20 cellular contexts compared by ENCODE assay signal in the genomic region with DNA sequence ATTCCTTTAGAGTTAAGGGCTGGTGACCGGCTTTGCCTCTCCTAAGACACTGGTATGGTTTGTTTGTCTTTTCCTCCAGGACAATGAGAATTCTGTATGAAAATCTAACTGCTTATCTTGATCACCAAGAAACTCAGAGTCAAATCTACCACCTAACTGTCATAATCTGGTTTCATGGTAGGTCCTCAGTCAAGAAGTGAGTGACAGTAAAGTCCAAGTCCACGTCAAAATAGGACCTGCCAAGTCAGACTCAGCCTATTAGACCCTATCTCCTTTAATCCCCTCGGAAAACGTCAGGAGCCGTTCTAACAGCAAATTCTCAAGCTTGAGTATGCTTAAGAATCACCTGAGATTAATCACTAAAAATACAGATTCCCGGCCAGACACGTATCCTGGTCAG. TPM values are rescaled to one million over a fixed set of nuclear protein-coding genes. Genes with fewer than 3 reads are reported as not detected.
A peak's percentile ranks its signal among the peaks of the same experiment; 100 is the strongest.
DNase-seq lines count a peak whose midpoint lies in the region; ATAC-seq and TF ChIP-seq lines count a peak whose summit lies in the region.
"Had no signal": no experiment of that assay in that cellular context is flagged by ENCODE, and none has a peak within 500 bp of the region (broad histone marks: within the 10 kb centered on the region; RNA-seq: fewer than 3 reads in every experiment).

No MANE protein-coding gene starts in this region.

- peaks cover 8% of the 10 kb centered on the region for H3K36me3 Mint-ChIP-seq in activated naive CD8-positive, alpha-beta T cell treated with anti-CD3 and anti-CD28 coated beads, Interleukin-2, amount 10 ng/mL, durations not matched to agents 7 days and 5 days
- no peaks in the 10 kb centered on the region for H3K36me3 Mint-ChIP-seq in activated naive CD8-positive, alpha-beta T cell treated with anti-CD3 and anti-CD28 coated beads for 36 hours
- H3K36me3 Mint-ChIP-seq in CD8-positive, alpha-beta T cell, result no peaks in the 10 kb centered on the region
- H3K36me3 Mint-ChIP-seq in T-helper 17 cell (ENCODE audit: low read depth), result peaks cover 2% of the 10 kb centered on the region
- H3K36me3 Mint-ChIP-seq in naive thymus-derived CD8-positive, alpha-beta T cell, result no peaks in the 10 kb centered on the region
- H3K36me3 Mint-ChIP-seq in activated T-cell treated with anti-CD3 and anti-CD28 coated beads, Interleukin-2, amount 50 U/mL, for 4 hours (ENCODE audit: insufficient read depth), result peaks cover 1% of the 10 kb centered on the region

- H3K36me3 ChIP-seq in CD8-positive, alpha-beta T cell (ENCODE audit: insufficient read depth, low read length), result no peaks in the 10 kb centered on the region
- H3K36me3 ChIP-seq: HAP-1, Peyer's patch had no signal

- peaks cover 3% of the 10 kb centered on the region for H3K9me3 Mint-ChIP-seq in activated naive CD8-positive, alpha-beta T cell treated with anti-CD3 and anti-CD28 coated beads, Interleukin-2, amount 10 ng/mL, durations not matched to agents 7 days and 5 days
- H3K9me3 Mint-ChIP-seq in activated naive CD8-positive, alpha-beta T cell treated with anti-CD3 and anti-CD28 coated beads for 36 hours, result no peaks in the 10 kb centered on the region
- no peaks in the 10 kb centered on the region for H3K9me3 Mint-ChIP-seq in CD8-positive, alpha-beta T cell
- H3K9me3 Mint-ChIP-seq in naive thymus-derived CD8-positive, alpha-beta T cell, result peaks cover 0 to 1% (median 0%) of the 10 kb centered on the region in 9 donors
- no peaks in the 10 kb centered on the region for H3K9me3 Mint-ChIP-seq in activated T-cell treated with anti-CD3 and anti-CD28 coated beads, Interleukin-2, amount 50 U/mL, for 4 hours
- H3K9me3 Mint-ChIP-seq: GM23338 had no signal

- peaks cover 34% of the 10 kb centered on the region for H3K4me1 ChIP-seq in CD8-positive, alpha-beta T cell (ENCODE audit: insufficient read depth, low read length)
- H3K4me1 ChIP-seq: HAP-1, Peyer's patch had no signal

- no peak for DNase-seq in activated naive CD8-positive, alpha-beta T cell treated with anti-CD3 and anti-CD28 coated beads, Interleukin-2, amount 10 ng/mL, durations not matched to agents 7 days and 5 days
- DNase-seq in activated naive CD8-positive, alpha-beta T cell treated with anti-CD3 and anti-CD28 coated beads for 36 hours, result no peak
- no peak for DNase-seq in CD8-positive, alpha-beta T cell
- no peak for DNase-seq in T-helper 17 cell
- no peak for DNase-seq in naive thymus-derived CD8-positive, alpha-beta T cell
- DNase-seq in activated T-cell treated with anti-CD3 and anti-CD28 coated beads, Interleukin-2, amount 50 U/mL, for 4 hours, result no peak
- DNase-seq: EL, KG1, NCI-H1105 treated with DMSO at 0.1 percent for 48 hours, NCI-H2029 treated with DMSO at 0.1 percent for 48 hours, NCI-H345, NCI-H524, NCI-H774, Peyer's patch had no signal

- CTCF ChIA-PET in CD8-positive, alpha-beta T cell (lab: Charles Lee), result interaction anchor here (0.7 kb wide), 1 partner anchor 141 kb away, joined by 3 read pairs; no protein-coding TSS in a partner anchor

- no peak for ATAC-seq in activated naive CD8-positive, alpha-beta T cell treated with anti-CD3 and anti-CD28 coated beads, Interleukin-2, amount 10 ng/mL, durations not matched to agents 7 days and 5 days (ENCODE audit: low read depth)
- ATAC-seq in CD8-positive, alpha-beta T cell, result no peak
- ATAC-seq in T-helper 17 cell (no peak), HG03457 (IDR thresholded peaks at IDR 0.05; ENCODE audit: unreplicated experiment) (no peak), HG03442 (IDR thresholded peaks at IDR 0.05; ENCODE audit: unreplicated experiment) (no peak)
- ATAC-seq in naive thymus-derived CD8-positive, alpha-beta T cell, result no peak
- no peak for ATAC-seq in activated T-cell treated with anti-CD3 and anti-CD28 coated beads, Interleukin-2, amount 50 U/mL, for 4 hours
- ATAC-seq: GM23338 had no signal

- intact Hi-C loops in CD8-positive, alpha-beta T cell (cut with DNase I, micrococcal nuclease), result loop anchor here (2.0 kb wide), 1 partner anchor 71 kb away; the partner anchor contains the start of gene CUL1 (in 2 of the 2)

- peaks cover 39% of the 10 kb centered on the region for H3K4me1 Mint-ChIP-seq in activated naive CD8-positive, alpha-beta T cell treated with anti-CD3 and anti-CD28 coated beads, Interleukin-2, amount 10 ng/mL, durations not matched to agents 7 days and 5 days
- peaks cover 24% of the 10 kb centered on the region for H3K4me1 Mint-ChIP-seq in activated naive CD8-positive, alpha-beta T cell treated with anti-CD3 and anti-CD28 coated beads for 36 hours
- peaks cover 45% of the 10 kb centered on the region for H3K4me1 Mint-ChIP-seq in CD8-positive, alpha-beta T cell (ENCODE audit: low read depth)
- H3K4me1 Mint-ChIP-seq in T-helper 17 cell, result peaks cover 36% of the 10 kb centered on the region
- H3K4me1 Mint-ChIP-seq in naive thymus-derived CD8-positive, alpha-beta T cell, result peaks cover 31 to 63% (median 54%) of the 10 kb centered on the region in 4 donors
- H3K4me1 Mint-ChIP-seq in activated T-cell treated with anti-CD3 and anti-CD28 coated beads, Interleukin-2, amount 50 U/mL, for 4 hours (ENCODE audit: low read depth), result peaks cover 51% of the 10 kb centered on the region

- no peak overlapping the region for H3K4me3 ChIP-seq in CD8-positive, alpha-beta T cell (ENCODE audit: low read depth, low read length)
- H3K4me3 ChIP-seq: GM23338, HAP-1, Peyer's patch had no signal

- TF ChIP-seq CTCF in CD8-positive, alpha-beta T cell (IDR thresholded peaks at IDR 0.05), result no peak

- POLR2A ChIA-PET in activated naive CD8-positive, alpha-beta T cell treated with anti-CD3 and anti-CD28 coated beads, Interleukin-2, amount 10 ng/mL, durations not matched to agents 7 days and 5 days (lab: Charles Lee), result interaction anchor here (0.7 to 2.2 kb wide), 4 partner anchors 71 to 283 kb away, joined by 3 to 7 read pairs (median 3); partner anchors contain the start of gene CUL1
- POLR2A ChIA-PET in CD8-positive, alpha-beta T cell (lab: Charles Lee), result interaction anchor here (0.7 to 2.2 kb wide), 2 partner anchors 71 to 93 kb away, joined by 3 to 13 read pairs; partner anchors contain the start of gene CUL1
- POLR2A ChIA-PET in naive thymus-derived CD8-positive, alpha-beta T cell (lab: Charles Lee), result interaction anchor here (0.8 to 3.2 kb wide), 2 partner anchors 71 to 72 kb away, joined by 3 to 14 read pairs; partner anchors contain the start of gene CUL1

- H3K27ac ChIP-seq in CD8-positive, alpha-beta T cell (ENCODE audit: low read depth, low read length), result no peak overlapping the region
- H3K27ac ChIP-seq: Peyer's patch had no signal

- H3K27me3 Mint-ChIP-seq in activated naive CD8-positive, alpha-beta T cell treated with anti-CD3 and anti-CD28 coated beads, Interleukin-2, amount 10 ng/mL, durations not matched to agents 7 days and 5 days, result peaks cover 54% of the 10 kb centered on the region
- peaks cover 17% of the 10 kb centered on the region for H3K27me3 Mint-ChIP-seq in activated naive CD8-positive, alpha-beta T cell treated with anti-CD3 and anti-CD28 coated beads for 36 hours
- peaks cover 15% of the 10 kb centered on the region for H3K27me3 Mint-ChIP-seq in CD8-positive, alpha-beta T cell (ENCODE audit: low read depth)
- H3K27me3 Mint-ChIP-seq in T-helper 17 cell, result no peaks in the 10 kb centered on the region
- peaks cover 0 to 10% (median 0%) of the 10 kb centered on the region in 5 donors for H3K27me3 Mint-ChIP-seq in naive thymus-derived CD8-positive, alpha-beta T cell
- peaks cover 5% of the 10 kb centered on the region for H3K27me3 Mint-ChIP-seq in activated T-cell treated with anti-CD3 and anti-CD28 coated beads, Interleukin-2, amount 50 U/mL, for 4 hours (ENCODE audit: low read depth)

- peak overlapping the region; percentile 58 for H3K4me3 Mint-ChIP-seq in activated naive CD8-positive, alpha-beta T cell treated with anti-CD3 and anti-CD28 coated beads, Interleukin-2, amount 10 ng/mL, durations not matched to agents 7 days and 5 days
- no peak overlapping the region for H3K4me3 Mint-ChIP-seq in activated naive CD8-positive, alpha-beta T cell treated with anti-CD3 and anti-CD28 coated beads for 36 hours
- peak overlapping the region; percentile 62 for H3K4me3 Mint-ChIP-seq in CD8-positive, alpha-beta T cell
- no peak overlapping the region for H3K4me3 Mint-ChIP-seq in T-helper 17 cell
- peak overlapping the region; percentile 5 to 75 (median 59) for H3K4me3 Mint-ChIP-seq in naive thymus-derived CD8-positive, alpha-beta T cell
- no peak overlapping the region for H3K4me3 Mint-ChIP-seq in activated T-cell treated with anti-CD3 and anti-CD28 coated beads, Interleukin-2, amount 50 U/mL, for 4 hours
- H3K4me3 Mint-ChIP-seq: GM23338 had no signal

- peak overlapping the region; percentile 38 for H3K27ac Mint-ChIP-seq in activated naive CD8-positive, alpha-beta T cell treated with anti-CD3 and anti-CD28 coated beads, Interleukin-2, amount 10 ng/mL, durations not matched to agents 7 days and 5 days
- no peak overlapping the region for H3K27ac Mint-ChIP-seq in activated naive CD8-positive, alpha-beta T cell treated with anti-CD3 and anti-CD28 coated beads for 36 hours
- no peak overlapping the region for H3K27ac Mint-ChIP-seq in CD8-positive, alpha-beta T cell
- H3K27ac Mint-ChIP-seq in T-helper 17 cell, result peak overlapping the region; percentile 39
- H3K27ac Mint-ChIP-seq in naive thymus-derived CD8-positive, alpha-beta T cell, result peak overlapping the region in 1 of 10 donors; percentile 36
- H3K27ac Mint-ChIP-seq: GM23338 had no signal

- no peaks in the 10 kb centered on the region for H3K27me3 ChIP-seq in CD8-positive, alpha-beta T cell (ENCODE audit: insufficient read depth, low read length)
- H3K27me3 ChIP-seq: Peyer's patch had no signal

- H3K9me3 ChIP-seq in CD8-positive, alpha-beta T cell (ENCODE audit: low read length), result no peaks in the 10 kb centered on the region
- H3K9me3 ChIP-seq in T-helper 17 cell (ENCODE audit: control insufficient read depth, low read length, poor library complexity, severe bottlenecking), result no peaks in the 10 kb centered on the region
- H3K9me3 ChIP-seq: HAP-1, Peyer's patch had no signal

RNA-seq across cellular contexts. Expression of gene C7orf33, which starts 37.4 kb away (rescaled TPM):
- total RNA-seq in activated naive CD8-positive, alpha-beta T cell treated with anti-CD3 and anti-CD28 coated beads, Interleukin-2, amount 10 ng/mL, durations not matched to agents 7 days and 5 days, result not detected
- total RNA-seq in activated naive CD8-positive, alpha-beta T cell treated with anti-CD3 and anti-CD28 coated beads for 36 hours, result not detected
- total RNA-seq in CD8-positive, alpha-beta T cell, result not detected
- not detected for total RNA-seq in T-helper 17 cell
- not detected for total RNA-seq in naive thymus-derived CD8-positive, alpha-beta T cell
- polyA plus RNA-seq in naive thymus-derived CD8-positive, alpha-beta T cell, result not detected
- not detected for total RNA-seq in activated T-cell treated with anti-CD3 and anti-CD28 coated beads, Interleukin-2, amount 50 U/mL, for 4 hours
- total RNA-seq: GM23338, OCI-LY7, Peyer's patch had no signal
- polyA plus RNA-seq: BJ, GM23338 had no signal

Comparison
In these comparisons a context has a peak if more than half of its experiments do, and no peak if none do; other contexts are left out.
1. H3K27ac Mint-ChIP-seq: peak in activated naive CD8-positive, alpha-beta T cell treated with anti-CD3 and anti-CD28 coated beads, Interleukin-2, amount 10 ng/mL, durations not matched to agents 7 days and 5 days (single experiment) and T-helper 17 cell (single experiment); none in activated naive CD8-positive, alpha-beta T cell treated with anti-CD3 and anti-CD28 coated beads for 36 hours (single experiment) and CD8-positive, alpha-beta T cell (single experiment).
2. H3K4me3 Mint-ChIP-seq: peak in activated naive CD8-positive, alpha-beta T cell treated with anti-CD3 and anti-CD28 coated beads, Interleukin-2, amount 10 ng/mL, durations not matched to agents 7 days and 5 days (single experiment), CD8-positive, alpha-beta T cell (single experiment) and naive thymus-derived CD8-positive, alpha-beta T cell (10 of 10); none in activated naive CD8-positive, alpha-beta T cell treated with anti-CD3 and anti-CD28 coated beads for 36 hours (single experiment), T-helper 17 cell (single experiment) and activated T-cell treated with anti-CD3 and anti-CD28 coated beads, Interleukin-2, amount 50 U/mL, for 4 hours (single experiment).